20 cellular contexts compared by ENCODE assay signal in genomic region chr13:39945226-39945625, GRCh38.
"Had no signal": no experiment of that assay in that cellular context is flagged by ENCODE, and none has a peak within 500 bp of the region (broad histone marks: within the 10 kb centered on the region; RNA-seq: fewer than 3 reads in every experiment).

No MANE protein-coding gene starts in this region.

- H3K27me3 ChIP-seq: esophagus squamous epithelium, gastroesophageal sphincter, neural progenitor cell, pancreas, right lobe of liver, spleen, testis, transverse colon had no signal

- H3K4me2 ChIP-seq: neural progenitor cell had no signal

- H3K36me3 ChIP-seq: esophagus squamous epithelium, gastroesophageal sphincter, neural progenitor cell, pancreas, right lobe of liver, spleen, transverse colon had no signal

- H3K9ac ChIP-seq: neural progenitor cell had no signal

- H3K4me1 ChIP-seq: neural progenitor cell, pancreas, right lobe of liver, testis had no signal

- H3K4me3 ChIP-seq: esophagus squamous epithelium, gastroesophageal sphincter, neural progenitor cell, pancreas, right lobe of liver, spleen, testis, transverse colon had no signal

- DNase-seq: cerebellar nuclear complex; effector memory CD8-positive, alpha-beta T cell; esophagus squamous epithelium; foreskin fibroblast; glutamatergic neuron; occipital lobe; right lobe of liver; spleen; stimulated activated CD4-positive, alpha-beta T cell treated with anti-CD3 and anti-CD28 coated beads, Interleukin-15, amount 100 ng/mL, for 24 hours; stimulated activated CD4-positive, alpha-beta T cell treated with anti-CD3 and anti-CD28 coated beads, Interleukin-1b, Interleukin-23, amount 100 ng/mL, for 48 hours; stimulated activated CD4-positive, alpha-beta T cell treated with anti-CD3 and anti-CD28 coated beads, Interleukin-4, amount 100 ng/mL, for 24 hours; stimulated activated naive B cell treated with anti-CD40 and anti-IgM and Interleukin-4, amounts not matched to agents 10 μg/mL and 1 μg/mL and 100 μg/mL, for 72 hours; stimulated activated naive CD8-positive, alpha-beta T cell treated with anti-CD3 and anti-CD28 coated beads, Interleukin-15, amount 100 ng/mL, for 72 hours; testis; transverse colon had no signal

- ATAC-seq: effector memory CD8-positive, alpha-beta T cell; gastroesophageal sphincter; natural killer cell treated with Interleukin-12 subunit alpha and Interleukin-12 subunit beta and Interleukin-15 and Interleukin-18, amount 100 ng/mL, for 72 hours; pancreas; right lobe of liver; stimulated activated naive B cell treated with anti-CD40 and anti-IgM and Interleukin-4, amounts not matched to agents 10 μg/mL and 1 μg/mL and 100 μg/mL, for 72 hours; stimulated activated naive CD8-positive, alpha-beta T cell treated with anti-CD3 and anti-CD28 coated beads, Interleukin-15, amount 100 ng/mL, for 72 hours had no signal

- H3K9me3 ChIP-seq: esophagus squamous epithelium, gastroesophageal sphincter, pancreas, right lobe of liver, spleen, testis, transverse colon had no signal

- H2AFZ ChIP-seq: neural progenitor cell had no signal

- FAIRE-seq: colon, pancreas had no signal

- H3K27ac ChIP-seq: esophagus squamous epithelium, gastroesophageal sphincter, neural progenitor cell, pancreas, right lobe of liver, spleen, testis, transverse colon had no signal
